In genomic region chr17:47894498-47895253, GRCh38 we compare ENCODE assay signal across 9 cellular contexts. TPM values are rescaled to one million over a fixed set of nuclear protein-coding genes. Genes with fewer than 3 reads are reported as not detected.
A peak's percentile ranks its signal among the peaks of the same experiment; 100 is the strongest.
DNase-seq lines count a peak whose midpoint lies in the region; ATAC-seq lines count a peak whose summit lies in the region.
"Had no signal": no experiment of that assay in that cellular context is flagged by ENCODE, and none has a peak within 500 bp of the region (broad histone marks: within the 10 kb centered on the region; RNA-seq: fewer than 3 reads in every experiment).

No MANE protein-coding gene starts in this region.

- peaks cover 35% of the 10 kb centered on the region for H3K36me3 Mint-ChIP-seq in activated T-helper 17 cell treated with anti-CD3 and anti-CD28 coated beads, Interleukin-2, amount 50 U/mL, for 72 hours (ENCODE audit: low read depth)
- H3K36me3 Mint-ChIP-seq in stimulated activated effector memory CD8-positive, alpha-beta T cell treated with anti-CD3 and anti-CD28 coated beads, Interleukin-12 subunit alpha, Interleukin-12 subunit beta, amount 100 ng/mL, for 72 hours = peaks cover 28% of the 10 kb centered on the region

- H3K4me3 ChIP-seq in iPS-11a (ENCODE audit: low read depth, low read length) = peak overlapping the region; percentile 84

- H3K27me3 Mint-ChIP-seq in activated T-helper 17 cell treated with anti-CD3 and anti-CD28 coated beads, Interleukin-2, amount 50 U/mL, for 72 hours = no peaks in the 10 kb centered on the region

- no peaks in the 10 kb centered on the region for H3K9me3 Mint-ChIP-seq in activated T-helper 17 cell treated with anti-CD3 and anti-CD28 coated beads, Interleukin-2, amount 50 U/mL, for 72 hours
- no peaks in the 10 kb centered on the region for H3K9me3 Mint-ChIP-seq in stimulated activated effector memory CD8-positive, alpha-beta T cell treated with anti-CD3 and anti-CD28 coated beads, Interleukin-12 subunit alpha, Interleukin-12 subunit beta, amount 100 ng/mL, for 72 hours

- peak overlapping the region; percentile 98 for H3K4me3 Mint-ChIP-seq in activated T-helper 17 cell treated with anti-CD3 and anti-CD28 coated beads, Interleukin-2, amount 50 U/mL, for 72 hours
- H3K4me3 Mint-ChIP-seq in stimulated activated effector memory CD8-positive, alpha-beta T cell treated with anti-CD3 and anti-CD28 coated beads, Interleukin-12 subunit alpha, Interleukin-12 subunit beta, amount 100 ng/mL, for 72 hours = peak overlapping the region; percentile 92

- DNase-seq in HT-29 (ENCODE audit: low spot score) (peak; percentile 67), NOMO-1 (lab: John Stamatoyannopoulos, UW; ENCODE audit: unreplicated experiment in 2 of 2) (no peak), cerebellar cortex (ENCODE audit: low spot score) (no peak)
- DNase-seq in stimulated activated effector memory CD8-positive, alpha-beta T cell treated with anti-CD3 and anti-CD28 coated beads, Interleukin-12 subunit alpha, Interleukin-12 subunit beta, amount 100 ng/mL, for 72 hours (ENCODE audit: low spot score in 2 of 2) = no peak
- no peak for DNase-seq in activated CD8-positive, alpha-beta memory T cell treated with anti-CD3 and anti-CD28 coated beads for 24 hours
- DNase-seq: activated effector memory CD4-positive, alpha-beta T cell treated with Interleukin-2 at 50 U/mL for 16 hours had no signal

- H3K27ac Mint-ChIP-seq in activated T-helper 17 cell treated with anti-CD3 and anti-CD28 coated beads, Interleukin-2, amount 50 U/mL, for 72 hours = peak overlapping the region; percentile 98
- H3K27ac Mint-ChIP-seq in stimulated activated effector memory CD8-positive, alpha-beta T cell treated with anti-CD3 and anti-CD28 coated beads, Interleukin-12 subunit alpha, Interleukin-12 subunit beta, amount 100 ng/mL, for 72 hours = peak overlapping the region; percentile 99

- H3K4me1 Mint-ChIP-seq in activated T-helper 17 cell treated with anti-CD3 and anti-CD28 coated beads, Interleukin-2, amount 50 U/mL, for 72 hours = peaks cover 21% of the 10 kb centered on the region
- H3K4me1 Mint-ChIP-seq in stimulated activated effector memory CD8-positive, alpha-beta T cell treated with anti-CD3 and anti-CD28 coated beads, Interleukin-12 subunit alpha, Interleukin-12 subunit beta, amount 100 ng/mL, for 72 hours = peaks cover 44% of the 10 kb centered on the region

- no peak for ATAC-seq in activated T-helper 17 cell treated with anti-CD3 and anti-CD28 coated beads, Interleukin-2, amount 50 U/mL, for 72 hours (replicated peaks)
- ATAC-seq in stimulated activated effector memory CD8-positive, alpha-beta T cell treated with anti-CD3 and anti-CD28 coated beads, Interleukin-12 subunit alpha, Interleukin-12 subunit beta, amount 100 ng/mL, for 72 hours = no peak
- ATAC-seq in HG02588 (IDR thresholded peaks at IDR 0.05; ENCODE audit: unreplicated experiment) = no peak

RNA-seq across cellular contexts. Expression of gene SP2, which starts 1.4 kb away (rescaled TPM):
- 6.5 and 7.9 TPM in 2 replicates for total RNA-seq in HT-29 (2014; rRNA removed; shearing (Covaris generic))
- total RNA-seq in activated T-helper 17 cell treated with anti-CD3 and anti-CD28 coated beads, Interleukin-2, amount 50 U/mL, for 72 hours = 10 to 100 TPM; 23.7 to 24.2 TPM

RNA-seq across cellular contexts. Expression of gene SP6, which starts 43.7 kb away (rescaled TPM):
- 11.2 and 12.5 TPM in 2 replicates for total RNA-seq in HT-29 (2014; rRNA removed; shearing (Covaris generic))
- total RNA-seq in activated T-helper 17 cell treated with anti-CD3 and anti-CD28 coated beads, Interleukin-2, amount 50 U/mL, for 72 hours = under 1 TPM in 1 of 2 donors, not detected in 1; 0.21 TPM

RNA-seq across cellular contexts. Expression of gene PNPO, which starts 46.7 kb away (rescaled TPM):
- 26.4 and 28.4 TPM in 2 replicates for total RNA-seq in HT-29 (2014; rRNA removed; shearing (Covaris generic))
- 10 to 100 TPM; 18.0 to 33.7 TPM for total RNA-seq in activated T-helper 17 cell treated with anti-CD3 and anti-CD28 coated beads, Interleukin-2, amount 50 U/mL, for 72 hours

RNA-seq across cellular contexts. Expression of gene SCRN2, which starts 53.6 kb away (rescaled TPM):
- 27.3 and 29.2 TPM in 2 replicates for total RNA-seq in HT-29 (2014; rRNA removed; shearing (Covaris generic))
- total RNA-seq in activated T-helper 17 cell treated with anti-CD3 and anti-CD28 coated beads, Interleukin-2, amount 50 U/mL, for 72 hours = 10 to 100 TPM; 21.2 to 21.8 TPM

Comparison
In these comparisons a context has a peak if more than half of its experiments do, and no peak if none do; other contexts are left out.
1. RNA of gene SP6, which starts 43.7 kb away (total RNA-seq): 11.2 to 12.5 TPM in HT-29; 0.21 TPM in activated T-helper 17 cell treated with anti-CD3 and anti-CD28 coated beads, Interleukin-2, amount 50 U/mL, for 72 hours; every median in the first group is over 10 times any median in the second.